24 cellular contexts compared by ENCODE assay signal in the genomic region with DNA sequence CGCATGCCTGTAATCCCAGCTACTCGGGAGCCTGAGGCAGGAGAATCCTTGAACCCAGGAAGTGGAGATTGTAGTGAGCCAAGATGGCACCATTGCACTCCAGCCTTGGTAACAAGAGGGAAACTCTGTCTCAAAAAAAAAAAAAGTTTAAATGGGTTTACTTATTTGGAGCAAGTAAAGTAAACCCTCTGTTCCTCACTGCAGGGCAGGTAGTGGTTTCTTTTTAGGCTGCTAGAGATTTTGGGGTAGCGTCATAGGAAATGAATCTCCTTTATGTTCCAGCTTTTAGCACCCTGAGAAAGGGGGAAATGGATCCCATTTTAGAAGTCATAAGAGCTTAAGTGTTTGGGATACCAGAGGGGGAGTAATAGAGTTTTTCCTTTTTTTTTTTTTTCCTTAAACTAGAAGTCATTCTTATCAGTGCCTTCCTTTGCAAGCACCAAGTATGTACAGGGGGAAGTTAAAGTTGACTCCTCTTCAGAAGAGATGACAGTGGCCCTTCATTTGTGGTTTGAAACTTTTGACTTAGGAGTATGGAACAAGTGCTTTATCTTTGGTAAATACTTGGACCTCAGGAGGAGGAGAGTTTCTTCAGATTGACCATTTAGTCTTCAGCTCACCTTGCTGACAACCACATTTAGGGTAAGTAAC. TPM values are rescaled to one million over a fixed set of nuclear protein-coding genes. Genes with fewer than 3 reads are reported as not detected.
A peak's percentile ranks its signal among the peaks of the same experiment; 100 is the strongest.
DNase-seq lines count a peak whose midpoint lies in the region; ATAC-seq and TF ChIP-seq lines count a peak whose summit lies in the region.
"Had no signal": no experiment of that assay in that cellular context is flagged by ENCODE, and none has a peak within 500 bp of the region (broad histone marks: within the 10 kb centered on the region; RNA-seq: fewer than 3 reads in every experiment).

No MANE protein-coding gene starts in this region.

- H3K36me3 ChIP-seq in SU-DHL-6 (ENCODE audit: low read length) (peaks cover 9% of the 10 kb centered on the region; the same call in 1 of the 2 replicates), neutrophil (peaks cover 21% of the 10 kb centered on the region), upper lobe of right lung (no peaks in the 10 kb centered on the region)
- H3K36me3 ChIP-seq: pancreas had no signal

- no peaks in the 10 kb centered on the region for H3K9me3 ChIP-seq in SU-DHL-6 (ENCODE audit: insufficient read depth, low read length)
- no peaks in the 10 kb centered on the region for H3K9me3 ChIP-seq in neutrophil
- no peaks in the 10 kb centered on the region for H3K9me3 ChIP-seq in upper lobe of right lung
- H3K9me3 ChIP-seq: esophagus squamous epithelium, pancreas, sigmoid colon had no signal

- H3F3A ChIP-seq in SU-DHL-6 (ENCODE audit: insufficient read depth): peaks cover 85% of the 10 kb centered on the region

- peak overlapping the region; percentile 53 for H3K9ac ChIP-seq in SU-DHL-6 (ENCODE audit: low read length)

- peak overlapping the region; percentile 73 for H3K27ac Mint-ChIP-seq in HFFc6
- H3K27ac Mint-ChIP-seq: T-cell had no signal

- no peaks in the 10 kb centered on the region for H4K20me1 ChIP-seq in SU-DHL-6 (ENCODE audit: low read depth, low read length)

- intact Hi-C loops in upper lobe of right lung (cut with DNase I): no loop called here

- peak overlapping the region; percentile 63 for H3K4me2 ChIP-seq in SU-DHL-6 (ENCODE audit: low read depth, low read length, poor library complexity, severe bottlenecking)

- H3K36me3 Mint-ChIP-seq in HFFc6 (ENCODE audit: low read depth): peaks cover 17% of the 10 kb centered on the region

- no peaks in the 10 kb centered on the region for H3K9me2 ChIP-seq in SU-DHL-6 (replicated peaks; ENCODE audit: insufficient read depth, low read length)

- peak overlapping the region; percentile 98 for H3K27ac ChIP-seq in SU-DHL-6 (ENCODE audit: low read depth, low read length)
- peak overlapping the region; percentile 42 for H3K27ac ChIP-seq in neutrophil
- H3K27ac ChIP-seq in upper lobe of right lung: no peak overlapping the region
- H3K27ac ChIP-seq: C4-2B, esophagus squamous epithelium, pancreas, sigmoid colon had no signal

- peaks cover 38% of the 10 kb centered on the region for H3K4me1 Mint-ChIP-seq in HFFc6 (ENCODE audit: low read depth)

- no peaks in the 10 kb centered on the region for H3K27me3 ChIP-seq in SU-DHL-6 (ENCODE audit: low read length)
- no peaks in the 10 kb centered on the region for H3K27me3 ChIP-seq in neutrophil
- H3K27me3 ChIP-seq in upper lobe of right lung: no peaks in the 10 kb centered on the region
- H3K27me3 ChIP-seq: esophagus squamous epithelium, pancreas, sigmoid colon had no signal

- no peak overlapping the region for H2AFZ ChIP-seq in SU-DHL-6 (ENCODE audit: low read depth, low read length, severe bottlenecking)

- TF ChIP-seq CTCF in HFFc6 (IDR thresholded peaks at IDR 0.05) (no peak), SU-DHL-6 (IDR thresholded peaks at IDR 0.05; ENCODE audit: insufficient read depth, low read length, poor library complexity, severe bottlenecking) (no peak), neutrophil (IDR thresholded peaks at IDR 0.05) (no peak), upper lobe of right lung (IDR thresholded peaks at IDR 0.05) (no peak)

- no peaks in the 10 kb centered on the region for H3K9me3 Mint-ChIP-seq in HFFc6
- H3K9me3 Mint-ChIP-seq: central memory CD8-positive, alpha-beta T cell; T-cell had no signal

- H3K4me1 ChIP-seq in neutrophil (ENCODE audit: control insufficient read depth in 1 of 2, insufficient read depth in 1 of 2, low read depth in 1 of 2, low read length in 1 of 2): peaks cover 16 to 32% of the 10 kb centered on the region in 2 experiments
- H3K4me1 ChIP-seq in upper lobe of right lung: peaks cover 8% of the 10 kb centered on the region
- H3K4me1 ChIP-seq: pancreas had no signal

- H3K27me3 Mint-ChIP-seq in HFFc6 (ENCODE audit: insufficient read depth): no peaks in the 10 kb centered on the region; the same call in 1 of the 2 replicates
- H3K27me3 Mint-ChIP-seq: central memory CD8-positive, alpha-beta T cell; T-cell had no signal

- no peak overlapping the region for H3K4me3 Mint-ChIP-seq in HFFc6
- H3K4me3 Mint-ChIP-seq: central memory CD8-positive, alpha-beta T cell; T-cell had no signal

- peaks cover 80% of the 10 kb centered on the region for H3K79me2 ChIP-seq in SU-DHL-6 (ENCODE audit: insufficient read depth, low read length)

- H3K4me3 ChIP-seq in SU-DHL-6 (ENCODE audit: insufficient read depth, low read length, poor library complexity, severe bottlenecking) (no peak overlapping the region), neutrophil (ENCODE audit: low read depth in 1 of 2, low read length in 1 of 2) (no peak overlapping the region), upper lobe of right lung (no peak overlapping the region)
- H3K4me3 ChIP-seq: esophagus squamous epithelium, pancreas, sigmoid colon had no signal

- no peak for ATAC-seq in upper lobe of right lung
- no peak for ATAC-seq in HG03469 (IDR thresholded peaks at IDR 0.05; ENCODE audit: unreplicated experiment)
- ATAC-seq: pancreas; Right ventricle myocardium inferior; stimulated activated naive CD8-positive, alpha-beta T cell treated with anti-CD3 and anti-CD28 coated beads, Interleukin-15, Interleukin-2, amounts not matched to agents 100 U/mL and 50 U/mL, for 24 hours; T-cell had no signal

- peak; percentile 42 for DNase-seq in SIG-M5 treated with dmso at 0.1 percent for 504 hours (lab: John Stamatoyannopoulos, UW; ENCODE audit: unreplicated experiment)
- no peak for DNase-seq in SIG-M5 (lab: John Stamatoyannopoulos, UW)
- no peak for DNase-seq in HFFc6
- no peak for DNase-seq in upper lobe of right lung
- DNase-seq in NCI-H1092 treated with DMSO at 0.1 percent for 48 hours (lab: John Stamatoyannopoulos, UW): no peak
- DNase-seq: 8988T; anterior cingulate cortex; effector CD4-positive, alpha-beta T cell; esophagus squamous epithelium; GOT3; kidney glomerular epithelial cell; NCI-H1105 treated with DMSO at 0.1 percent for 48 hours; NCI-H524 treated with DMSO at 0.1 percent for 48 hours; pancreas; sigmoid colon; stimulated activated naive CD8-positive, alpha-beta T cell treated with anti-CD3 and anti-CD28 coated beads, Interleukin-15, Interleukin-2, amounts not matched to agents 100 U/mL and 50 U/mL, for 24 hours; T-cell; trophoblast cell had no signal

RNA-seq across cellular contexts. Expression of a gene that starts 8.0 kb away (rescaled TPM):
- total RNA-seq in HFFc6 (2021; fragmentation: NEBNext Ultra II Directional; extraction: Animal tissue kit (Norgen Biotek cat#: 25700)): 10 to 100 TPM; 16.3 to 25.1 (median 21.1) TPM
- total RNA-seq in upper lobe of right lung: 29.8 TPM

RNA-seq across cellular contexts. Expression of a gene that starts 34.4 kb away (rescaled TPM):
- total RNA-seq in HFFc6 (2021; fragmentation: NEBNext Ultra II Directional; extraction: Animal tissue kit (Norgen Biotek cat#: 25700)): 1 to 10 TPM; 5.1 to 8.7 (median 6.3) TPM
- total RNA-seq in upper lobe of right lung: 6.2 TPM

RNA-seq across cellular contexts. Expression of a gene that starts 34.7 kb away (rescaled TPM):
- 10 to 100 TPM; 14.5 to 19.9 (median 16.0) TPM for total RNA-seq in HFFc6 (2021; fragmentation: NEBNext Ultra II Directional; extraction: Animal tissue kit (Norgen Biotek cat#: 25700))
- 13.6 TPM for total RNA-seq in upper lobe of right lung
